8 cellular contexts compared by ENCODE assay signal in genomic region chr13:40271931-40272775, GRCh38.
DNase-seq lines count a peak whose midpoint lies in the region; ATAC-seq lines count a peak whose summit lies in the region.

No MANE protein-coding gene starts in this region.

- peaks cover 26% of the 10 kb centered on the region for H3K4me1 Mint-ChIP-seq in activated naive CD8-positive, alpha-beta T cell treated with anti-CD3 and anti-CD28 coated beads, Interleukin-2, amount 10 ng/mL, durations not matched to agents 7 days and 5 days

- peak overlapping the region; percentile 46 for H3K4me3 Mint-ChIP-seq in activated naive CD8-positive, alpha-beta T cell treated with anti-CD3 and anti-CD28 coated beads, Interleukin-2, amount 10 ng/mL, durations not matched to agents 7 days and 5 days

- ATAC-seq in activated naive CD8-positive, alpha-beta T cell treated with anti-CD3 and anti-CD28 coated beads, Interleukin-2, amount 10 ng/mL, durations not matched to agents 7 days and 5 days (ENCODE audit: low read depth), result no peak
- no peak for ATAC-seq in HG02678 (IDR thresholded peaks at IDR 0.05; ENCODE audit: unreplicated experiment)

- peak; percentile 32 for DNase-seq in stimulated activated naive CD4-positive, alpha-beta T cell treated with Interleukin-2 at 50 U/mL for 16 hours (lab: John Stamatoyannopoulos, UW)
- no peak for DNase-seq in stimulated activated naive CD4-positive, alpha-beta T cell (lab: John Stamatoyannopoulos, UW)
- DNase-seq in activated naive CD8-positive, alpha-beta T cell treated with anti-CD3 and anti-CD28 coated beads, Interleukin-2, amount 10 ng/mL, durations not matched to agents 7 days and 5 days, result no peak
- DNase-seq in hypothalamus (lab: John Stamatoyannopoulos, UW), result peak in 34 of 51 donors; percentile 5 to 72 (median 36)
- peak; percentile 62 for DNase-seq in stimulated activated CD4-positive, alpha-beta T cell treated with anti-CD3 and anti-CD28 coated beads, Interleukin-4, amount 100 ng/mL, for 1 hour
- no peak for DNase-seq in NCI-H82 treated with DMSO at 0.1 percent for 48 hours (lab: John Stamatoyannopoulos, UW; ENCODE audit: unreplicated experiment)
- no peak for DNase-seq in NCI-H1436 (lab: John Stamatoyannopoulos, UW)

- POLR2A ChIA-PET in activated naive CD8-positive, alpha-beta T cell treated with anti-CD3 and anti-CD28 coated beads, Interleukin-2, amount 10 ng/mL, durations not matched to agents 7 days and 5 days (lab: Charles Lee), result interaction anchor here (0.6 to 1.9 kb wide), 4 partner anchors 43 to 274 kb away, joined by 3 to 5 read pairs (median 4); no protein-coding TSS in a partner anchor

- H3K9me3 Mint-ChIP-seq in activated naive CD8-positive, alpha-beta T cell treated with anti-CD3 and anti-CD28 coated beads, Interleukin-2, amount 10 ng/mL, durations not matched to agents 7 days and 5 days, result no peaks in the 10 kb centered on the region

- no peaks in the 10 kb centered on the region for H3K36me3 Mint-ChIP-seq in activated naive CD8-positive, alpha-beta T cell treated with anti-CD3 and anti-CD28 coated beads, Interleukin-2, amount 10 ng/mL, durations not matched to agents 7 days and 5 days

- H3K27ac Mint-ChIP-seq in activated naive CD8-positive, alpha-beta T cell treated with anti-CD3 and anti-CD28 coated beads, Interleukin-2, amount 10 ng/mL, durations not matched to agents 7 days and 5 days, result peak overlapping the region; percentile 78

- H3K27me3 Mint-ChIP-seq in activated naive CD8-positive, alpha-beta T cell treated with anti-CD3 and anti-CD28 coated beads, Interleukin-2, amount 10 ng/mL, durations not matched to agents 7 days and 5 days, result no peaks in the 10 kb centered on the region

Comparison
In these comparisons a context has a peak if more than half of its experiments do, and no peak if none do; other contexts are left out.
1. DNase-seq: peak in stimulated activated naive CD4-positive, alpha-beta T cell treated with Interleukin-2 at 50 U/mL for 16 hours (single experiment), hypothalamus (34 of 51) and stimulated activated CD4-positive, alpha-beta T cell treated with anti-CD3 and anti-CD28 coated beads, Interleukin-4, amount 100 ng/mL, for 1 hour (single experiment); none in stimulated activated naive CD4-positive, alpha-beta T cell (0 of 6), activated naive CD8-positive, alpha-beta T cell treated with anti-CD3 and anti-CD28 coated beads, Interleukin-2, amount 10 ng/mL, durations not matched to agents 7 days and 5 days (single experiment), NCI-H82 treated with DMSO at 0.1 percent for 48 hours (single experiment) and NCI-H1436 (single experiment).